In genomic region chr17:63173903-63174302, GRCh38 we compare ENCODE assay signal across 15 cellular contexts.
DNase-seq lines count a peak whose midpoint lies in the region; ATAC-seq and TF ChIP-seq lines count a peak whose summit lies in the region.
"Had no signal": no experiment of that assay in that cellular context is flagged by ENCODE, and none has a peak within 500 bp of the region (broad histone marks: within the 10 kb centered on the region; RNA-seq: fewer than 3 reads in every experiment).

No MANE protein-coding gene starts in this region.

- TF ChIP-seq CTCF in astrocyte of the spinal cord (IDR thresholded peaks at IDR 0.05; ENCODE audit: low read depth, low read length) (no peak), mesothelial cell of epicardium (IDR thresholded peaks at IDR 0.05; ENCODE audit: unreplicated experiment) (no peak)

- no peak for TF ChIP-seq EP300 in Ishikawa (IDR thresholded peaks at IDR 0.05; ENCODE audit: borderline replicate concordance)

- peaks cover 38% of the 10 kb centered on the region for H3K4me1 Mint-ChIP-seq in mesothelial cell of epicardium
- H3K4me1 Mint-ChIP-seq in activated T-helper 17 cell treated with anti-CD3 and anti-CD28 coated beads, Interleukin-2, amount 50 U/mL, for 72 hours, result no peaks in the 10 kb centered on the region

- TF ChIP-seq RAD21 in Ishikawa (IDR thresholded peaks at IDR 0.05; ENCODE audit: low read depth), result no peak

- in situ Hi-C loops in astrocyte of the spinal cord (cut with HindIII; ENCODE audit: low sequenced_read_pairs), result no loop called here

- no peak overlapping the region for H3K4me3 Mint-ChIP-seq in mesothelial cell of epicardium
- H3K4me3 Mint-ChIP-seq in activated T-helper 17 cell treated with anti-CD3 and anti-CD28 coated beads, Interleukin-2, amount 50 U/mL, for 72 hours, result no peak overlapping the region

- no peak overlapping the region for H3K4me3 ChIP-seq in astrocyte of the spinal cord (ENCODE audit: low read depth, low read length)

- DNase-seq in EH (ENCODE audit: low read depth), result peak; percentile 15
- peak; percentile 30 for DNase-seq in astrocyte of the spinal cord (ENCODE audit: low read depth, low spot score)
- no peak for DNase-seq in mesothelial cell of epicardium (ENCODE audit: low spot score in 2 of 2, unreplicated experiment in 2 of 2)
- no peak for DNase-seq in NCI-H1105 treated with DMSO at 0.1 percent for 48 hours (lab: John Stamatoyannopoulos, UW)
- DNase-seq: Caco-2, DMS79, MM.1S, NCI-H2029, NCI-H2227 treated with DMSO at 0.1 percent for 48 hours, NCI-H69, SIG-M5 had no signal

- H3K27ac Mint-ChIP-seq in mesothelial cell of epicardium, result peak overlapping the region; percentile 80
- no peak overlapping the region for H3K27ac Mint-ChIP-seq in activated T-helper 17 cell treated with anti-CD3 and anti-CD28 coated beads, Interleukin-2, amount 50 U/mL, for 72 hours

- no peaks in the 10 kb centered on the region for H3K27me3 Mint-ChIP-seq in mesothelial cell of epicardium (ENCODE audit: low read depth)
- no peaks in the 10 kb centered on the region for H3K27me3 Mint-ChIP-seq in activated T-helper 17 cell treated with anti-CD3 and anti-CD28 coated beads, Interleukin-2, amount 50 U/mL, for 72 hours

- H3K9me3 Mint-ChIP-seq in mesothelial cell of epicardium, result peaks cover 7% of the 10 kb centered on the region
- no peaks in the 10 kb centered on the region for H3K9me3 Mint-ChIP-seq in activated T-helper 17 cell treated with anti-CD3 and anti-CD28 coated beads, Interleukin-2, amount 50 U/mL, for 72 hours

- peaks cover 7% of the 10 kb centered on the region for H3K36me3 Mint-ChIP-seq in mesothelial cell of epicardium
- no peaks in the 10 kb centered on the region for H3K36me3 Mint-ChIP-seq in activated T-helper 17 cell treated with anti-CD3 and anti-CD28 coated beads, Interleukin-2, amount 50 U/mL, for 72 hours (ENCODE audit: low read depth)

- no peak for ATAC-seq in HG02938 (IDR thresholded peaks at IDR 0.05; ENCODE audit: unreplicated experiment)
- no peak for ATAC-seq in activated T-helper 17 cell treated with anti-CD3 and anti-CD28 coated beads, Interleukin-2, amount 50 U/mL, for 72 hours (replicated peaks)
- ATAC-seq: HCT116 had no signal

TF ChIP-seq in Ishikawa, 13 proteins besides CTCF, POLR2A, EP300 and RAD21:
- no peak for TF ChIP-seq TAF1 (IDR thresholded peaks at IDR 0.05; ENCODE audit: low read depth)
- peak; percentile 24; the same call in 1 of the 2 replicates for TF ChIP-seq MAX (IDR thresholded peaks at IDR 0.05)

Comparison
In these comparisons a context has a peak if more than half of its experiments do, and no peak if none do; other contexts are left out.
1. DNase-seq: peak in EH (single experiment) and astrocyte of the spinal cord (single experiment); none in mesothelial cell of epicardium (0 of 2) and NCI-H1105 treated with DMSO at 0.1 percent for 48 hours (single experiment).